In genomic region chr12:126708492-126708896, GRCh38 we compare ENCODE assay signal across 13 cellular contexts.
DNase-seq lines count a peak whose midpoint lies in the region; ATAC-seq, FAIRE-seq and TF ChIP-seq lines count a peak whose summit lies in the region.
"Had no signal": no experiment of that assay in that cellular context is flagged by ENCODE, and none has a peak within 500 bp of the region (broad histone marks: within the 10 kb centered on the region; RNA-seq: fewer than 3 reads in every experiment).

No MANE protein-coding gene starts in this region.

- H3K4me1 ChIP-seq in MM.1S (ENCODE audit: low read length) (no peaks in the 10 kb centered on the region), suprapubic skin (no peaks in the 10 kb centered on the region)
- H3K4me1 ChIP-seq: esophagus squamous epithelium had no signal

- peaks cover 15% of the 10 kb centered on the region for H3K4me1 Mint-ChIP-seq in stimulated activated effector memory CD8-positive, alpha-beta T cell treated with anti-CD3 and anti-CD28 coated beads, Interleukin-12 subunit alpha, Interleukin-12 subunit beta, amount 100 ng/mL, for 72 hours

- H3K4me3 Mint-ChIP-seq in stimulated activated effector memory CD8-positive, alpha-beta T cell treated with anti-CD3 and anti-CD28 coated beads, Interleukin-12 subunit alpha, Interleukin-12 subunit beta, amount 100 ng/mL, for 72 hours, result no peak overlapping the region
- H3K4me3 Mint-ChIP-seq: CD4-positive, alpha-beta T cell had no signal

- peaks cover 3% of the 10 kb centered on the region for H3K9me3 Mint-ChIP-seq in stimulated activated effector memory CD8-positive, alpha-beta T cell treated with anti-CD3 and anti-CD28 coated beads, Interleukin-12 subunit alpha, Interleukin-12 subunit beta, amount 100 ng/mL, for 72 hours
- H3K9me3 Mint-ChIP-seq: CD4-positive, alpha-beta T cell had no signal

- no peaks in the 10 kb centered on the region for H3K36me3 Mint-ChIP-seq in stimulated activated effector memory CD8-positive, alpha-beta T cell treated with anti-CD3 and anti-CD28 coated beads, Interleukin-12 subunit alpha, Interleukin-12 subunit beta, amount 100 ng/mL, for 72 hours

- 21% methylated on average over 3 of the region's 3 CpGs for whole genome bisulfite sequencing in suprapubic skin

- H3K36me3 ChIP-seq in MM.1S (replicated peaks; ENCODE audit: insufficient read depth, low read length) (no peaks in the 10 kb centered on the region), suprapubic skin (no peaks in the 10 kb centered on the region)
- H3K36me3 ChIP-seq: esophagus squamous epithelium had no signal

- H3K79me2 ChIP-seq in MM.1S (ENCODE audit: low read length), result no peaks in the 10 kb centered on the region

- H3K4me3 ChIP-seq in MM.1S (ENCODE audit: low read length), result no peak overlapping the region
- no peak overlapping the region for H3K4me3 ChIP-seq in suprapubic skin
- H3K4me3 ChIP-seq: esophagus squamous epithelium had no signal

- H3K9ac ChIP-seq in MM.1S (ENCODE audit: low read length), result no peak overlapping the region

- TF ChIP-seq POLR2A in suprapubic skin (IDR thresholded peaks at IDR 0.05), result no peak

- ATAC-seq in stimulated activated effector memory CD8-positive, alpha-beta T cell treated with anti-CD3 and anti-CD28 coated beads, Interleukin-12 subunit alpha, Interleukin-12 subunit beta, amount 100 ng/mL, for 72 hours, result peak; percentile 95
- ATAC-seq in GM21447 (IDR thresholded peaks at IDR 0.05; ENCODE audit: unreplicated experiment), result no peak

- no peak overlapping the region for H2AFZ ChIP-seq in MM.1S (ENCODE audit: low read length)

- no peaks in the 10 kb centered on the region for H3K9me2 ChIP-seq in MM.1S (replicated peaks; ENCODE audit: insufficient read depth, low read length)

- no peak for TF ChIP-seq CTCF in MM.1S (IDR thresholded peaks at IDR 0.05; ENCODE audit: low read length)
- no peak for TF ChIP-seq CTCF in suprapubic skin (IDR thresholded peaks at IDR 0.05)

- no peak overlapping the region for H3K4me2 ChIP-seq in MM.1S (ENCODE audit: low read depth, low read length)

- H3K27ac ChIP-seq in MM.1S (ENCODE audit: low read length) (no peak overlapping the region), suprapubic skin (no peak overlapping the region)
- H3K27ac ChIP-seq: esophagus squamous epithelium had no signal

- DNase-seq in stimulated activated CD4-positive, alpha-beta T cell treated with anti-CD3 and anti-CD28 coated beads, Interleukin-2, amount 100 ng/mL, for 24 hours, result peak; percentile 12 to 18
- no peak for DNase-seq in stimulated activated CD4-positive, alpha-beta T cell treated with anti-CD3 and anti-CD28 coated beads, Interleukin-12 subunit alpha, Interleukin-12 subunit beta, amount 100 ng/mL, for 4 hours
- peak; percentile 30 for DNase-seq in MM.1S
- peak; percentile 29 for DNase-seq in epidermal melanocyte (ENCODE audit: insufficient read length, low spot score)
- DNase-seq in stimulated activated effector memory CD8-positive, alpha-beta T cell treated with anti-CD3 and anti-CD28 coated beads, Interleukin-12 subunit alpha, Interleukin-12 subunit beta, amount 100 ng/mL, for 72 hours (ENCODE audit: low spot score in 2 of 2), result no peak
- no peak for DNase-seq in suprapubic skin (ENCODE audit: low spot score in 2 of 2)
- no peak for DNase-seq in frontal cortex (ENCODE audit: low spot score in 2 of 2)
- DNase-seq: CD4-positive, alpha-beta T cell; esophagus squamous epithelium; H7; midbrain had no signal

- H3F3A ChIP-seq in MM.1S (ENCODE audit: insufficient read depth, low read length), result no peaks in the 10 kb centered on the region

- H3K9me3 ChIP-seq in MM.1S (replicated peaks; ENCODE audit: insufficient read depth, low read length) (no peaks in the 10 kb centered on the region), suprapubic skin (no peaks in the 10 kb centered on the region)
- H3K9me3 ChIP-seq: esophagus squamous epithelium had no signal

- FAIRE-seq in frontal cortex (lab: Jason Lieb, UNC), result no peak
- FAIRE-seq: GM18507 had no signal

- no peak for TF ChIP-seq EP300 in suprapubic skin (IDR thresholded peaks at IDR 0.05)

- H3K27me3 ChIP-seq in MM.1S (replicated peaks; ENCODE audit: insufficient read depth, low read length), result no peaks in the 10 kb centered on the region
- H3K27me3 ChIP-seq in suprapubic skin, result no peaks in the 10 kb centered on the region
- H3K27me3 ChIP-seq: esophagus squamous epithelium had no signal

- no peaks in the 10 kb centered on the region for H4K20me1 ChIP-seq in MM.1S (ENCODE audit: insufficient read depth, low read length)

- peak overlapping the region; percentile 40 for H3K27ac Mint-ChIP-seq in stimulated activated effector memory CD8-positive, alpha-beta T cell treated with anti-CD3 and anti-CD28 coated beads, Interleukin-12 subunit alpha, Interleukin-12 subunit beta, amount 100 ng/mL, for 72 hours
- H3K27ac Mint-ChIP-seq: CD4-positive, alpha-beta T cell had no signal

Comparison
In these comparisons a context has a peak if more than half of its experiments do, and no peak if none do; other contexts are left out.
1. DNase-seq: peak in stimulated activated CD4-positive, alpha-beta T cell treated with anti-CD3 and anti-CD28 coated beads, Interleukin-2, amount 100 ng/mL, for 24 hours (2 of 2), MM.1S (single experiment) and epidermal melanocyte (single experiment); none in stimulated activated CD4-positive, alpha-beta T cell treated with anti-CD3 and anti-CD28 coated beads, Interleukin-12 subunit alpha, Interleukin-12 subunit beta, amount 100 ng/mL, for 4 hours (single experiment), stimulated activated effector memory CD8-positive, alpha-beta T cell treated with anti-CD3 and anti-CD28 coated beads, Interleukin-12 subunit alpha, Interleukin-12 subunit beta, amount 100 ng/mL, for 72 hours (0 of 2), suprapubic skin (0 of 2) and frontal cortex (0 of 2).